ENCODE assay signal across 15 cellular contexts in genomic region chr12:53062011-53062961, GRCh38. TPM values are rescaled to one million over a fixed set of nuclear protein-coding genes. Genes with fewer than 3 reads are reported as not detected.
A peak's percentile ranks its signal among the peaks of the same experiment; 100 is the strongest.
DNase-seq lines count a peak whose midpoint lies in the region; ATAC-seq and TF ChIP-seq lines count a peak whose summit lies in the region.
"Had no signal": no experiment of that assay in that cellular context is flagged by ENCODE, and none has a peak within 500 bp of the region (broad histone marks: within the 10 kb centered on the region; RNA-seq: fewer than 3 reads in every experiment).

No MANE protein-coding gene starts in this region.

- H3K4me3 ChIP-seq in mucosa of stomach (ENCODE audit: low read length) = no peak overlapping the region
- no peak overlapping the region for H3K4me3 ChIP-seq in tibial artery

- peaks cover 10% of the 10 kb centered on the region for H3K4me1 Mint-ChIP-seq in activated T-cell treated with anti-CD3 and anti-CD28 coated beads, Interleukin-2, amount 50 U/mL, for 24 hours (ENCODE audit: low read depth)
- H3K4me1 Mint-ChIP-seq in activated T-cell treated with anti-CD3 and anti-CD28 coated beads, Interleukin-2, amount 50 U/mL, for 72 hours (ENCODE audit: low read depth) = peaks cover 21% of the 10 kb centered on the region
- peaks cover 9% of the 10 kb centered on the region for H3K4me1 Mint-ChIP-seq in dendritic cell treated with granulocyte-macrophage colony-stimulating factor and Interleukin-4, amounts not matched to agents 40 ng/mL and 50 ng/mL, for 4 days (ENCODE audit: low read depth)

- intact Hi-C loops in dendritic cell treated with granulocyte-macrophage colony-stimulating factor and Interleukin-4, amounts not matched to agents 40 ng/mL and 50 ng/mL, for 4 days (cut with micrococcal nuclease) = no loop called here
- intact Hi-C loops in tibial artery (cut with DNase I; ENCODE audit: low total_unique reads) = no loop called here

- peaks cover 7% of the 10 kb centered on the region for H3K27me3 ChIP-seq in mucosa of stomach (ENCODE audit: control insufficient read depth, insufficient read depth, low read length)
- no peaks in the 10 kb centered on the region for H3K27me3 ChIP-seq in tibial artery

- H3K4me1 ChIP-seq in mucosa of stomach (ENCODE audit: control insufficient read depth, insufficient read depth, low read length) (peaks cover 40% of the 10 kb centered on the region), tibial artery (peaks cover 0 to 81% (median 74%) of the 10 kb centered on the region in 4 donors)

- H3K36me3 Mint-ChIP-seq in activated T-cell treated with anti-CD3 and anti-CD28 coated beads, Interleukin-2, amount 50 U/mL, for 24 hours (ENCODE audit: low read depth) = peaks cover 38% of the 10 kb centered on the region
- H3K36me3 Mint-ChIP-seq in activated T-cell treated with anti-CD3 and anti-CD28 coated beads, Interleukin-2, amount 50 U/mL, for 72 hours (ENCODE audit: insufficient read depth in 2 of 2) = peaks cover 0 to 8% of the 10 kb centered on the region in 2 donors
- peaks cover 44% of the 10 kb centered on the region for H3K36me3 Mint-ChIP-seq in dendritic cell treated with granulocyte-macrophage colony-stimulating factor and Interleukin-4, amounts not matched to agents 40 ng/mL and 50 ng/mL, for 4 days (ENCODE audit: low read depth)

- no peaks in the 10 kb centered on the region for H3K9me3 Mint-ChIP-seq in activated T-cell treated with anti-CD3 and anti-CD28 coated beads, Interleukin-2, amount 50 U/mL, for 24 hours
- no peaks in the 10 kb centered on the region for H3K9me3 Mint-ChIP-seq in activated T-cell treated with anti-CD3 and anti-CD28 coated beads, Interleukin-2, amount 50 U/mL, for 72 hours
- no peaks in the 10 kb centered on the region for H3K9me3 Mint-ChIP-seq in dendritic cell treated with granulocyte-macrophage colony-stimulating factor and Interleukin-4, amounts not matched to agents 40 ng/mL and 50 ng/mL, for 4 days
- H3K9me3 Mint-ChIP-seq: activated naive CD4-positive, alpha-beta T cell treated with anti-CD3 and anti-CD28 coated beads, Interleukin-2, amount 50 U/mL, for 24 hours had no signal

- DNase-seq in activated T-cell treated with anti-CD3 and anti-CD28 coated beads, Interleukin-2, amount 50 U/mL, for 24 hours = peak; percentile 29
- DNase-seq in activated T-cell treated with anti-CD3 and anti-CD28 coated beads, Interleukin-2, amount 50 U/mL, for 72 hours = no peak
- peak; percentile 25 to 72 for DNase-seq in tibial artery
- DNase-seq in NCI-H526 (lab: John Stamatoyannopoulos, UW) = no peak
- DNase-seq: activated CD4-positive, alpha-beta T cell treated with anti-CD3 and anti-CD28 coated beads, Interleukin-2, amount 50 U/mL, for 1 hour; DND-41; effector memory CD4-positive, alpha-beta T cell; stimulated activated CD4-positive, alpha-beta T cell treated with anti-CD3 and anti-CD28 coated beads, Interleukin-12 subunit alpha, Interleukin-12 subunit beta, amount 100 ng/mL, for 4 hours; SW 1271 had no signal

- no peak overlapping the region for H3K27ac Mint-ChIP-seq in activated T-cell treated with anti-CD3 and anti-CD28 coated beads, Interleukin-2, amount 50 U/mL, for 24 hours
- H3K27ac Mint-ChIP-seq in activated T-cell treated with anti-CD3 and anti-CD28 coated beads, Interleukin-2, amount 50 U/mL, for 72 hours = no peak overlapping the region
- peak overlapping the region; percentile 14 for H3K27ac Mint-ChIP-seq in dendritic cell treated with granulocyte-macrophage colony-stimulating factor and Interleukin-4, amounts not matched to agents 40 ng/mL and 50 ng/mL, for 4 days
- H3K27ac Mint-ChIP-seq: activated naive CD4-positive, alpha-beta T cell treated with anti-CD3 and anti-CD28 coated beads, Interleukin-2, amount 50 U/mL, for 24 hours had no signal

- H3K4me3 Mint-ChIP-seq in activated T-cell treated with anti-CD3 and anti-CD28 coated beads, Interleukin-2, amount 50 U/mL, for 24 hours = no peak overlapping the region
- H3K4me3 Mint-ChIP-seq in activated T-cell treated with anti-CD3 and anti-CD28 coated beads, Interleukin-2, amount 50 U/mL, for 72 hours = no peak overlapping the region
- no peak overlapping the region for H3K4me3 Mint-ChIP-seq in dendritic cell treated with granulocyte-macrophage colony-stimulating factor and Interleukin-4, amounts not matched to agents 40 ng/mL and 50 ng/mL, for 4 days
- H3K4me3 Mint-ChIP-seq: activated naive CD4-positive, alpha-beta T cell treated with anti-CD3 and anti-CD28 coated beads, Interleukin-2, amount 50 U/mL, for 24 hours had no signal

- no peak for TF ChIP-seq CTCF in tibial artery (IDR thresholded peaks at IDR 0.05)

- peak overlapping the region; percentile 4 for H3K9ac ChIP-seq in mucosa of stomach (ENCODE audit: low read length)

- H3K36me3 ChIP-seq in mucosa of stomach (ENCODE audit: control insufficient read depth, insufficient read depth, low read length) = peaks cover 27% of the 10 kb centered on the region
- H3K36me3 ChIP-seq in tibial artery = peaks cover 61 to 91% (median 67%) of the 10 kb centered on the region in 3 donors

- no peak for ATAC-seq in activated T-cell treated with anti-CD3 and anti-CD28 coated beads, Interleukin-2, amount 50 U/mL, for 72 hours (replicated peaks in 1 of 2)
- ATAC-seq in GM19463 (IDR thresholded peaks at IDR 0.05; ENCODE audit: unreplicated experiment) = no peak
- ATAC-seq in HG02571 (IDR thresholded peaks at IDR 0.05; ENCODE audit: unreplicated experiment) = no peak

- no peaks in the 10 kb centered on the region for H3K27me3 Mint-ChIP-seq in activated T-cell treated with anti-CD3 and anti-CD28 coated beads, Interleukin-2, amount 50 U/mL, for 24 hours
- no peaks in the 10 kb centered on the region for H3K27me3 Mint-ChIP-seq in activated T-cell treated with anti-CD3 and anti-CD28 coated beads, Interleukin-2, amount 50 U/mL, for 72 hours (ENCODE audit: low read depth)
- H3K27me3 Mint-ChIP-seq in dendritic cell treated with granulocyte-macrophage colony-stimulating factor and Interleukin-4, amounts not matched to agents 40 ng/mL and 50 ng/mL, for 4 days = peaks cover 27% of the 10 kb centered on the region
- H3K27me3 Mint-ChIP-seq: activated naive CD4-positive, alpha-beta T cell treated with anti-CD3 and anti-CD28 coated beads, Interleukin-2, amount 50 U/mL, for 24 hours had no signal

- H3K9me3 ChIP-seq in mucosa of stomach (ENCODE audit: control insufficient read depth, low read length) = no peaks in the 10 kb centered on the region
- no peaks in the 10 kb centered on the region for H3K9me3 ChIP-seq in tibial artery

- peak overlapping the region; percentile 93 to 99 for H3K27ac ChIP-seq in tibial artery

RNA-seq across cellular contexts. Expression of gene TNS2, which starts 12.4 kb away (rescaled TPM):
- 1 to 10 TPM; 1.5 to 2.6 TPM for total RNA-seq in activated T-cell treated with anti-CD3 and anti-CD28 coated beads, Interleukin-2, amount 50 U/mL, for 72 hours

RNA-seq across cellular contexts. Expression of gene SPRYD3, which starts 16.9 kb away (rescaled TPM):
- 10 to 100 TPM; 30.0 to 31.5 TPM for total RNA-seq in activated T-cell treated with anti-CD3 and anti-CD28 coated beads, Interleukin-2, amount 50 U/mL, for 72 hours

RNA-seq across cellular contexts. Expression of gene IGFBP6, which starts 35.2 kb away (rescaled TPM):
- 1 to 10 TPM; 5.7 to 9.2 TPM for total RNA-seq in activated T-cell treated with anti-CD3 and anti-CD28 coated beads, Interleukin-2, amount 50 U/mL, for 72 hours
- total RNA-seq: mononuclear cell had no signal

RNA-seq across cellular contexts. Expression of gene SOAT2, which starts 41.0 kb away (rescaled TPM):
- total RNA-seq in activated T-cell treated with anti-CD3 and anti-CD28 coated beads, Interleukin-2, amount 50 U/mL, for 72 hours = 1 to 10 TPM; 2.2 to 7.9 TPM

RNA-seq across cellular contexts. Expression of gene EIF4B, which starts 56.0 kb away (rescaled TPM):
- total RNA-seq in activated T-cell treated with anti-CD3 and anti-CD28 coated beads, Interleukin-2, amount 50 U/mL, for 72 hours = 100 to 1,000 TPM; 622 to 633 TPM

Comparison
In these comparisons a context has a peak if more than half of its experiments do, and no peak if none do; other contexts are left out.
1. DNase-seq: peak in activated T-cell treated with anti-CD3 and anti-CD28 coated beads, Interleukin-2, amount 50 U/mL, for 24 hours (single experiment) and tibial artery (2 of 2); none in activated T-cell treated with anti-CD3 and anti-CD28 coated beads, Interleukin-2, amount 50 U/mL, for 72 hours (0 of 2) and NCI-H526 (0 of 2).